ENCODE assay signal across 8 cellular contexts in the genomic region with DNA sequence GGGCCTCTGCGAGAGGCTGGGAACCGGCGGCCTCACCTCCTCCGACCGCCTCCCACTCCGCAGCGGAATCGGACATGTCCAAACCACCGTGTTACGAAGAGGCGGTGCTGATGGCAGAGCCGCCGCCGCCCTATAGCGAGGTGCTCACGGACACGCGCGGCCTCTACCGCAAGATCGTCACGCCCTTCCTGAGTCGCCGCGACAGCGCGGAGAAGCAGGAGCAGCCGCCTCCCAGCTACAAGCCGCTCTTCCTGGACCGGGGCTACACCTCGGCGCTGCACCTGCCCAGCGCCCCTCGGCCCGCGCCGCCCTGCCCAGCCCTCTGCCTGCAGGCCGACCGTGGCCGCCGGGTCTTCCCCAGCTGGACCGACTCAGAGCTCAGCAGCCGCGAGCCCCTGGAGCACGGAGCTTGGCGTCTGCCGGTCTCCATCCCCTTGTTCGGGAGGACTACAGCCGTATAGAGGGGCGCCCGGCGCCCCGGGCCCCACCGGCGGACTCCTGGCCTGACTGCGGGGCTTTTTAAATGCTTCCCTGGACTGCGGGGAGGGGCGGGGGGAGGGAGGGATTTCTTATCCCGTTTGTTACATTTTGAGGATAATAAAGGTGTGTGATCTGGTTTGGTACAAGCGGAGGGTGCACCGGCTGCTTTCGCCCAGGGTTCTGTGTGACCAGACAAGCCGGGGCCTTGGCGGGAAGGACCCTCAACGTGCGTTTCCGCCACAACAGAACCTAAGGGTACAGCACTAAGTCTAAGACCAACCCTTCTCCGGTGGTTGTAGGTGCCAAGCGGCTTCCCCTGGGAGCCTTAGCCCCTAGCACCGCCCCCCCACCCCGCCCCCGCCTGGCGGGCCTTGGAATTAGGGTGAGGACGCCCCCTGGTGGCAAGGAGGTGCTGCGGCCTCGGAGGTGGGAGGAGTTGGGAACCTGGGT. TPM values are rescaled to one million over a fixed set of nuclear protein-coding genes. Genes with fewer than 3 reads are reported as not detected.
DNase-seq lines count a peak whose midpoint lies in the region; ATAC-seq and TF ChIP-seq lines count a peak whose summit lies in the region.

No MANE protein-coding gene starts in this region.

- H3K9me3 ChIP-seq in adipocyte (ENCODE audit: control insufficient read depth, low read length) (no peaks in the 10 kb centered on the region), psoas muscle (no peaks in the 10 kb centered on the region)

- H3K4me1 ChIP-seq in adipocyte (ENCODE audit: control insufficient read depth, insufficient read depth, low read length) (peaks cover 17% of the 10 kb centered on the region), psoas muscle (peaks cover 15% of the 10 kb centered on the region), urinary bladder (ENCODE audit: insufficient read depth) (no peaks in the 10 kb centered on the region)

- H3K27ac ChIP-seq in psoas muscle, result peak overlapping the region; percentile 79
- no peak overlapping the region for H3K27ac ChIP-seq in urinary bladder (ENCODE audit: low read depth)

- H3K4me1 Mint-ChIP-seq in HFFc6 (ENCODE audit: low read depth), result peaks cover 16% of the 10 kb centered on the region

- H3K9ac ChIP-seq in adipocyte (ENCODE audit: low read length), result peak overlapping the region; percentile 49

- H3K4me3 Mint-ChIP-seq in HFFc6, result peak overlapping the region; percentile 75

- peaks cover 14% of the 10 kb centered on the region for H3K36me3 Mint-ChIP-seq in HFFc6 (ENCODE audit: low read depth)

- H3K27ac Mint-ChIP-seq in HFFc6, result peak overlapping the region; percentile 72

- WGBS in psoas muscle, 3 donors, result 1% methylated on average over 68 to 76 of the region's 76 CpGs
- WGBS in urinary bladder, result under 1% methylated on average over 76 of the region's 76 CpGs

- intact Hi-C loops in left cardiac atrium (cut with DNase I), result loop anchor here (2.0 kb wide), 2 partner anchors 43 to 65 kb away; no protein-coding TSS in a partner anchor
- intact Hi-C loops in psoas muscle (cut with DNase I), result loop anchor here (2.0 to 10.0 kb wide), 3 partner anchors 45 to 141 kb away; a partner anchor contains a TSS

- peak; percentile 97 for TF ChIP-seq CTCF in HFFc6 (IDR thresholded peaks at IDR 0.05)
- TF ChIP-seq CTCF in psoas muscle (IDR thresholded peaks at IDR 0.05), result peak; percentile 94

- DNase-seq in HFFc6 (peak; percentile 71), NCI-H128 (lab: John Stamatoyannopoulos, UW; ENCODE audit: unreplicated experiment) (peak; percentile 56), SW480 (ENCODE audit: low spot score) (peak; percentile 90), adipocyte (ENCODE audit: low read depth) (peak; percentile 97), left cardiac atrium (peak; percentile 94), psoas muscle (peak; percentile 93 to 96)

- no peaks in the 10 kb centered on the region for H3K27me3 ChIP-seq in adipocyte (replicated peaks; ENCODE audit: control insufficient read depth, insufficient read depth, low read length)
- peaks cover 0 to 18% (median 0%) of the 10 kb centered on the region in 3 donors for H3K27me3 ChIP-seq in psoas muscle (ENCODE audit: insufficient read depth in 3 of 3, low read length in 2 of 3)

- H3K36me3 ChIP-seq in adipocyte (ENCODE audit: control insufficient read depth, insufficient read depth, low read length, severe bottlenecking) (peaks cover 31% of the 10 kb centered on the region), psoas muscle (ENCODE audit: insufficient read depth in 1 of 2, low read depth in 1 of 2) (peaks cover 0 to 4% of the 10 kb centered on the region in 2 donors), urinary bladder (ENCODE audit: insufficient read depth) (no peaks in the 10 kb centered on the region)

- ATAC-seq in left cardiac atrium, result peak; percentile 65 to 66
- ATAC-seq in psoas muscle, result peak; percentile 70 to 83 (median 78)

- H3K27me3 Mint-ChIP-seq in HFFc6 (ENCODE audit: insufficient read depth), result peaks cover 20% of the 10 kb centered on the region

- H3K9me3 Mint-ChIP-seq in HFFc6, result no peaks in the 10 kb centered on the region; the same call in 1 of the 2 replicates

- H3K4me3 ChIP-seq in GM08714 (ENCODE audit: low read length) (peak overlapping the region; percentile 74; the same call in 1 of the 2 replicates), adipocyte (ENCODE audit: low read length) (peak overlapping the region; percentile 79), psoas muscle (peak overlapping the region; percentile 70), urinary bladder (ENCODE audit: low read depth, low read length) (peak overlapping the region; percentile 45)

RNA-seq across cellular contexts. Expression of a gene that starts 9.3 kb away (rescaled TPM):
- 10 to 100 TPM in 4 of 6 experiments, 1 to 10 TPM in 2; 8.9 to 16.9 (median 10.4) TPM for total RNA-seq in HFFc6 (2021; fragmentation: NEBNext Ultra II Directional; extraction: Animal tissue kit (Norgen Biotek cat#: 25700))
- total RNA-seq in left cardiac atrium (1 to 10 TPM in 1 of 2 donors, under 1 TPM in 1; 0.59 to 1.6 TPM), psoas muscle (1 to 10 TPM in 3 of 4 donors, under 1 TPM in 1; 0.88 to 2.6 (median 1.8) TPM), urinary bladder (0.58 TPM)
- polyA plus RNA-seq in psoas muscle (1 to 10 TPM in 1 of 3 donors, under 1 TPM in 2; 0.39 to 3.8 (median 0.48) TPM), urinary bladder (2.4 TPM)

RNA-seq across cellular contexts. Expression of a gene that starts 17.5 kb away (rescaled TPM):
- 100 to 1,000 TPM; 346 to 394 (median 358) TPM for total RNA-seq in HFFc6 (2021; fragmentation: NEBNext Ultra II Directional; extraction: Animal tissue kit (Norgen Biotek cat#: 25700))
- total RNA-seq in left cardiac atrium (10 to 100 TPM; 30.2 to 55.1 TPM), psoas muscle (10 to 100 TPM; 17.7 to 28.4 (median 24.3) TPM), urinary bladder (53.9 TPM)
- polyA plus RNA-seq in psoas muscle (10 to 100 TPM in 2 of 3 donors, 1 to 10 TPM in 1; 8.1 to 20.8 (median 20.1) TPM), urinary bladder (96.5 TPM)

RNA-seq across cellular contexts. Expression of a gene that starts 29.4 kb away (rescaled TPM):
- total RNA-seq in HFFc6 (2021; fragmentation: NEBNext Ultra II Directional; extraction: Animal tissue kit (Norgen Biotek cat#: 25700)), result 10 to 100 TPM; 25.8 to 30.7 (median 28.0) TPM
- total RNA-seq in left cardiac atrium (10 to 100 TPM; 14.6 to 20.1 TPM), psoas muscle (10 to 100 TPM; 15.8 to 22.6 (median 19.1) TPM), urinary bladder (13.4 TPM)
- polyA plus RNA-seq in psoas muscle (10 to 100 TPM; 12.3 to 14.6 (median 13.2) TPM), urinary bladder (27.7 TPM)

RNA-seq across cellular contexts. Expression of a gene that starts 41.5 kb away (rescaled TPM):
- total RNA-seq in HFFc6 (2021; fragmentation: NEBNext Ultra II Directional; extraction: Animal tissue kit (Norgen Biotek cat#: 25700)), result 100 to 1,000 TPM; 339 to 353 (median 343) TPM
- total RNA-seq in left cardiac atrium (10 to 100 TPM; 50.5 to 94.5 TPM), psoas muscle (100 to 1,000 TPM; 134 to 221 (median 161) TPM), urinary bladder (102 TPM)
- polyA plus RNA-seq in psoas muscle (100 to 1,000 TPM; 174 to 254 (median 221) TPM), urinary bladder (728 TPM)

RNA-seq across cellular contexts. Expression of a gene that starts 46.6 kb away (rescaled TPM):
- 1 to 10 TPM in 1 of 6 experiments, under 1 TPM in 5; 0.63 to 1.2 (median 0.87) TPM for total RNA-seq in HFFc6 (2021; fragmentation: NEBNext Ultra II Directional; extraction: Animal tissue kit (Norgen Biotek cat#: 25700))
- total RNA-seq in left cardiac atrium, result under 1 TPM; 0.27 to 0.39 TPM
- total RNA-seq in psoas muscle, result under 1 TPM in 1 of 4 donors, not detected in 3; 0.40 TPM
- polyA plus RNA-seq in psoas muscle, result under 1 TPM; 0.06 to 0.81 (median 0.09) TPM
- not detected for total RNA-seq in urinary bladder
- polyA plus RNA-seq in urinary bladder, result 1.1 TPM
